In genomic region chr1:10475510-10475909, GRCh38 we compare ENCODE assay signal across 8 cellular contexts. TPM values are rescaled to one million over a fixed set of nuclear protein-coding genes. Genes with fewer than 3 reads are reported as not detected.
DNase-seq lines count a peak whose midpoint lies in the region; TF ChIP-seq lines count a peak whose summit lies in the region.

No MANE protein-coding gene starts in this region.

- no peaks in the 10 kb centered on the region for H3K9me3 ChIP-seq in SJSA1 (replicated peaks)
- no peaks in the 10 kb centered on the region for H3K9me3 ChIP-seq in sigmoid colon

- no peak overlapping the region for H3K27ac ChIP-seq in SJSA1
- peak overlapping the region; percentile 85 to 92 (median 87) for H3K27ac ChIP-seq in sigmoid colon

- no peak for TF ChIP-seq EP300 in sigmoid colon (IDR thresholded peaks at IDR 0.05)

- intact Hi-C loops in sigmoid colon (cut with DNase I): no loop called here

- TF ChIP-seq POLR2A in sigmoid colon (IDR thresholded peaks at IDR 0.05): no peak

- DNase-seq in SJSA1 (ENCODE audit: low read depth in 1 of 2, low spot score in 2 of 2): no peak
- no peak for DNase-seq in fibroblast of the aortic adventitia (ENCODE audit: low read depth)
- no peak for DNase-seq in sigmoid colon
- no peak for DNase-seq in NCI-H345 (lab: John Stamatoyannopoulos, UW)
- no peak for DNase-seq in NCI-H1417 (lab: John Stamatoyannopoulos, UW)
- no peak for DNase-seq in NCI-H446 treated with DMSO at 0.1 percent for 48 hours (lab: John Stamatoyannopoulos, UW)
- no peak for DNase-seq in putamen (ENCODE audit: low spot score)

- 1 to 4% methylated on average over 13 of the region's 13 CpGs for WGBS in sigmoid colon, 2 donors

- H3K27me3 ChIP-seq in SJSA1 (replicated peaks) (no peaks in the 10 kb centered on the region), sigmoid colon (no peaks in the 10 kb centered on the region)

- peaks cover 19% of the 10 kb centered on the region for H3K4me1 ChIP-seq in SJSA1 (replicated peaks)
- peaks cover 0 to 38% (median 31%) of the 10 kb centered on the region in 4 donors for H3K4me1 ChIP-seq in sigmoid colon

- H3K4me3 ChIP-seq in GM12875 (ENCODE audit: low read depth, low read length): peak overlapping the region; percentile 77
- peak overlapping the region; percentile 56 for H3K4me3 ChIP-seq in SJSA1
- H3K4me3 ChIP-seq in fibroblast of the aortic adventitia (ENCODE audit: low read depth, low read length): peak overlapping the region; percentile 91
- H3K4me3 ChIP-seq in sigmoid colon: peak overlapping the region; percentile 93 to 97 (median 94)

- peaks cover 3% of the 10 kb centered on the region; the same call in 1 of the 2 replicates for H3K36me3 ChIP-seq in SJSA1
- no peaks in the 10 kb centered on the region for H3K36me3 ChIP-seq in sigmoid colon

- TF ChIP-seq CTCF in GM12875 (IDR thresholded peaks at IDR 0.05; ENCODE audit: borderline replicate concordance, insufficient read depth, low read depth, low read length) (no peak), fibroblast of the aortic adventitia (IDR thresholded peaks at IDR 0.05; ENCODE audit: insufficient read depth, low read length) (no peak), sigmoid colon (IDR thresholded peaks at IDR 0.05) (no peak)

RNA-seq across cellular contexts. Expression of gene PEX14, which starts 0.8 kb away (rescaled TPM):
- total RNA-seq in SJSA1 (2014; rRNA removed; shearing (Covaris generic)): 13.8 and 14.0 TPM in 2 replicates
- total RNA-seq in fibroblast of the aortic adventitia (ENCODE audit: low replicate concordance): 8.3 and 12.2 TPM in 2 replicates
- total RNA-seq in sigmoid colon: 10 to 100 TPM; 11.2 to 19.1 (median 16.1) TPM
- 10 to 100 TPM in 2 of 3 donors, 1 to 10 TPM in 1; 8.3 to 23.3 (median 10.8) TPM for polyA plus RNA-seq in sigmoid colon

RNA-seq across cellular contexts. Expression of gene DFFA, which starts 3.2 kb away (rescaled TPM):
- total RNA-seq in SJSA1 (2014; rRNA removed; shearing (Covaris generic)): 40.6 and 45.7 TPM in 2 replicates
- total RNA-seq in fibroblast of the aortic adventitia (ENCODE audit: low replicate concordance): 23.1 and 36.6 TPM in 2 replicates
- total RNA-seq in sigmoid colon: 10 to 100 TPM; 16.4 to 22.4 (median 20.3) TPM
- 10 to 100 TPM in 2 of 3 donors, 1 to 10 TPM in 1; 9.6 to 24.6 (median 12.9) TPM for polyA plus RNA-seq in sigmoid colon

RNA-seq across cellular contexts. Expression of gene CORT, which starts 25.7 kb away (rescaled TPM):
- 1.7 TPM in 1 of 2 replicates, not detected in the other for total RNA-seq in SJSA1 (2014; rRNA removed; shearing (Covaris generic))
- total RNA-seq in fibroblast of the aortic adventitia (ENCODE audit: low replicate concordance) (0.36 TPM in 1 of 2 replicates, not detected in the other), sigmoid colon (1 to 10 TPM in 2 of 4 donors, under 1 TPM in 1, not detected in 1; 0.71 to 1.4 (median 1.1) TPM)
- 1 to 10 TPM in 1 of 3 donors, under 1 TPM in 2; 0.42 to 1.2 (median 0.69) TPM for polyA plus RNA-seq in sigmoid colon

RNA-seq across cellular contexts. Expression of gene CENPS, which starts 45.3 kb away (rescaled TPM):
- 4.9 and 14.6 TPM in 2 replicates for total RNA-seq in SJSA1 (2014; rRNA removed; shearing (Covaris generic))
- total RNA-seq in fibroblast of the aortic adventitia (ENCODE audit: low replicate concordance): 11.0 and 25.8 TPM in 2 replicates
- total RNA-seq in sigmoid colon: 10 to 100 TPM in 2 of 4 donors, 1 to 10 TPM in 2; 2.8 to 15.0 (median 10.7) TPM
- polyA plus RNA-seq in sigmoid colon: 10 to 100 TPM; 16.8 to 22.2 (median 20.1) TPM
